Comparison of ENCODE assay signal across 2 cellular contexts in genomic region chr5:142828797-142829535, GRCh38.
TF ChIP-seq lines count a peak whose summit lies in the region.

No MANE protein-coding gene starts in this region.

TF ChIP-seq in SK-N-SH, 30 proteins besides CTCF, POLR2A, EP300 and RAD21 (continued from another document):
- TF ChIP-seq NRF1 (IDR thresholded peaks at IDR 0.05; ENCODE audit: low read depth, low read length) (no peak), YY1 (IDR thresholded peaks at IDR 0.05; ENCODE audit: low read depth) (no peak), FOXJ3 (CRISPR knock-in tag; IDR thresholded peaks at IDR 0.05) (no peak), ELF1 (IDR thresholded peaks at IDR 0.05) (no peak), RCOR1 (IDR thresholded peaks at IDR 0.05; ENCODE audit: low read length) (no peak), MXI1 (IDR thresholded peaks at IDR 0.05; ENCODE audit: low read depth, low read length) (no peak), SMC3 (IDR thresholded peaks at IDR 0.05; ENCODE audit: low read depth, low read length) (no peak), TEAD4 (IDR thresholded peaks at IDR 0.05; ENCODE audit: borderline replicate concordance, insufficient read depth) (no peak), RFX5 (IDR thresholded peaks at IDR 0.05; ENCODE audit: low read length) (no peak), JUND (IDR thresholded peaks at IDR 0.05) (no peak)
- TF ChIP-seq, protein P1, sequence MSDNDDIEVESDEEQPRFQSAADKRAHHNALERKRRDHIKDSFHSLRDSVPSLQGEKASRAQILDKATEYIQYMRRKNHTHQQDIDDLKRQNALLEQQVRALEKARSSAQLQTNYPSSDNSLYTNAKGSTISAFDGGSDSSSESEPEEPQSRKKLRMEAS (IDR thresholded peaks at IDR 0.05; ENCODE audit: low read depth), result no peak
- TF ChIP-seq, protein P2, sequence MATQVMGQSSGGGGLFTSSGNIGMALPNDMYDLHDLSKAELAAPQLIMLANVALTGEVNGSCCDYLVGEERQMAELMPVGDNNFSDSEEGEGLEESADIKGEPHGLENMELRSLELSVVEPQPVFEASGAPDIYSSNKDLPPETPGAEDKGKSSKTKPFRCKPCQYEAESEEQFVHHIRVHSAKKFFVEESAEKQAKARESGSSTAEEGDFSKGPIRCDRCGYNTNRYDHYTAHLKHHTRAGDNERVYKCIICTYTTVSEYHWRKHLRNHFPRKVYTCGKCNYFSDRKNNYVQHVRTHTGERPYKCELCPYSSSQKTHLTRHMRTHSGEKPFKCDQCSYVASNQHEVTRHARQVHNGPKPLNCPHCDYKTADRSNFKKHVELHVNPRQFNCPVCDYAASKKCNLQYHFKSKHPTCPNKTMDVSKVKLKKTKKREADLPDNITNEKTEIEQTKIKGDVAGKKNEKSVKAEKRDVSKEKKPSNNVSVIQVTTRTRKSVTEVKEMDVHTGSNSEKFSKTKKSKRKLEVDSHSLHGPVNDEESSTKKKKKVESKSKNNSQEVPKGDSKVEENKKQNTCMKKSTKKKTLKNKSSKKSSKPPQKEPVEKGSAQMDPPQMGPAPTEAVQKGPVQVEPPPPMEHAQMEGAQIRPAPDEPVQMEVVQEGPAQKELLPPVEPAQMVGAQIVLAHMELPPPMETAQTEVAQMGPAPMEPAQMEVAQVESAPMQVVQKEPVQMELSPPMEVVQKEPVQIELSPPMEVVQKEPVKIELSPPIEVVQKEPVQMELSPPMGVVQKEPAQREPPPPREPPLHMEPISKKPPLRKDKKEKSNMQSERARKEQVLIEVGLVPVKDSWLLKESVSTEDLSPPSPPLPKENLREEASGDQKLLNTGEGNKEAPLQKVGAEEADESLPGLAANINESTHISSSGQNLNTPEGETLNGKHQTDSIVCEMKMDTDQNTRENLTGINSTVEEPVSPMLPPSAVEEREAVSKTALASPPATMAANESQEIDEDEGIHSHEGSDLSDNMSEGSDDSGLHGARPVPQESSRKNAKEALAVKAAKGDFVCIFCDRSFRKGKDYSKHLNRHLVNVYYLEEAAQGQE (IDR thresholded peaks at IDR 0.05; ENCODE audit: low read depth, low read length), result no peak
- TF ChIP-seq, protein P3, sequence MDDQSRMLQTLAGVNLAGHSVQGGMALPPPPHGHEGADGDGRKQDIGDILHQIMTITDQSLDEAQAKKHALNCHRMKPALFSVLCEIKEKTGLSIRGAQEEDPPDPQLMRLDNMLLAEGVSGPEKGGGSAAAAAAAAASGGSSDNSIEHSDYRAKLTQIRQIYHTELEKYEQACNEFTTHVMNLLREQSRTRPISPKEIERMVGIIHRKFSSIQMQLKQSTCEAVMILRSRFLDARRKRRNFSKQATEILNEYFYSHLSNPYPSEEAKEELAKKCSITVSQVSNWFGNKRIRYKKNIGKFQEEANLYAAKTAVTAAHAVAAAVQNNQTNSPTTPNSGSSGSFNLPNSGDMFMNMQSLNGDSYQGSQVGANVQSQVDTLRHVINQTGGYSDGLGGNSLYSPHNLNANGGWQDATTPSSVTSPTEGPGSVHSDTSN (IDR thresholded peaks at IDR 0.05), result no peak

TF ChIP-seq in SK-N-SH treated with all-trans-retinoic acid at 6 μM for 48 hours, 23 proteins besides CTCF, POLR2A, EP300 and RAD21 (continued from another document):
- TF ChIP-seq TSHZ2 (CRISPR knock-in tag; IDR thresholded peaks at IDR 0.05), result no peak
- TF ChIP-seq CSDC2 (CRISPR knock-in tag; IDR thresholded peaks at IDR 0.05), result no peak
- TF ChIP-seq, protein P4, sequence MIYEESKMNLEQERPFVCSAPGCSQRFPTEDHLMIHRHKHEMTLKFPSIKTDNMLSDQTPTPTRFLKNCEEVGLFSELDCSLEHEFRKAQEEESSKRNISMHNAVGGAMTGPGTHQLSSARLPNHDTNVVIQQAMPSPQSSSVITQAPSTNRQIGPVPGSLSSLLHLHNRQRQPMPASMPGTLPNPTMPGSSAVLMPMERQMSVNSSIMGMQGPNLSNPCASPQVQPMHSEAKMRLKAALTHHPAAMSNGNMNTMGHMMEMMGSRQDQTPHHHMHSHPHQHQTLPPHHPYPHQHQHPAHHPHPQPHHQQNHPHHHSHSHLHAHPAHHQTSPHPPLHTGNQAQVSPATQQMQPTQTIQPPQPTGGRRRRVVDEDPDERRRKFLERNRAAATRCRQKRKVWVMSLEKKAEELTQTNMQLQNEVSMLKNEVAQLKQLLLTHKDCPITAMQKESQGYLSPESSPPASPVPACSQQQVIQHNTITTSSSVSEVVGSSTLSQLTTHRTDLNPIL (CRISPR knock-in tag; IDR thresholded peaks at IDR 0.05; ENCODE audit: low read depth), result no peak
- TF ChIP-seq RARB (CRISPR knock-in tag; IDR thresholded peaks at IDR 0.05), result no peak
- no peak for TF ChIP-seq ESRRG (CRISPR knock-in tag; IDR thresholded peaks at IDR 0.05)
